ENCODE assay signal across 1 cellular context in genomic region chr17:51869387-51869786, GRCh38.
TF ChIP-seq lines count a peak whose summit lies in the region.

No MANE protein-coding gene starts in this region.

TF ChIP-seq in H1, 55 proteins besides CTCF, POLR2A, EP300 and RAD21:
- no peak for TF ChIP-seq SP4 (IDR thresholded peaks at IDR 0.05; ENCODE audit: low read length)
- TF ChIP-seq JUN (IDR thresholded peaks at IDR 0.05; ENCODE audit: low read depth, low read length) = no peak
- TF ChIP-seq YY1 (IDR thresholded peaks at IDR 0.05; ENCODE audit: low read depth, low read length) = no peak
- no peak for TF ChIP-seq PHF8 (conservative IDR thresholded peaks at IDR 0.05; ENCODE audit: low read depth, low read length)
- TF ChIP-seq TCF12 (IDR thresholded peaks at IDR 0.05; ENCODE audit: low read depth, low read length) = no peak
- no peak for TF ChIP-seq BACH1 (IDR thresholded peaks at IDR 0.05; ENCODE audit: low read length)
- TF ChIP-seq EZH2 (IDR thresholded peaks at IDR 0.05; ENCODE audit: low read depth, low read length, severe bottlenecking) = no peak
- TF ChIP-seq BCL11A (IDR thresholded peaks at IDR 0.05; ENCODE audit: low read depth in 2 of 2, low read length in 2 of 2) = no peak
- TF ChIP-seq CBX8 (IDR thresholded peaks at IDR 0.05; ENCODE audit: borderline replicate concordance, low read depth, low read length) = no peak
- no peak for TF ChIP-seq MAX (IDR thresholded peaks at IDR 0.05)
- TF ChIP-seq POU5F1 (IDR thresholded peaks at IDR 0.05; ENCODE audit: low read depth, low read length) = no peak
- no peak for TF ChIP-seq HDAC2 (IDR thresholded peaks at IDR 0.05; ENCODE audit: borderline replicate concordance in 1 of 2, low read depth in 2 of 2, low read length in 2 of 2)
- TF ChIP-seq RNF2 (IDR thresholded peaks at IDR 0.05; ENCODE audit: borderline replicate concordance, low read depth, low read length, missing control alignments, poor library complexity, severe bottlenecking) = no peak
- no peak for TF ChIP-seq CBX5 (IDR thresholded peaks at IDR 0.05; ENCODE audit: low read depth, low read length)
- no peak for TF ChIP-seq USF2 (IDR thresholded peaks at IDR 0.05; ENCODE audit: low read length)
